Comparison of ENCODE assay signal across 32 cellular contexts in the genomic region with DNA sequence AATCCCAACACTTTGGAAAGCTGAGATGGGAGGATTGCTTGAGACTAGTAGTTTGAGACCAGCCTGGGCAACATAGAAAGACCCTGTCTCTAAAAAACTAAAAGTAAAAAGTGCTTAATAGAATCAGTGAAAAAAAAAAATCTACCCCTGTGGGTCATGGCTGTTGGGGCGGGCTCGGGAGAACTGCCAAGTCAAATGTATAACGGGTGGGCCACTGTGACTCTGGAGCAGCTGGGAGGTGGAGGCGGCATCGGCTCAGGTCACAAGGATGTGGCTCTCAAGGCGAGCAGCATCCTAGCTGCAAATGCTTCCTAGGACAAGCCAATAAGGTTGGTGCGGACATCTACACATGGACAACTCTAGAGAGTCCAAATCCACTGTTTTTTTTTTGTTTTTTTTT.
"Had no signal": no experiment of that assay in that cellular context is flagged by ENCODE, and none has a peak within 500 bp of the region (broad histone marks: within the 10 kb centered on the region; RNA-seq: fewer than 3 reads in every experiment).

No MANE protein-coding gene starts in this region.

- H3K27ac ChIP-seq: adrenal gland, body of pancreas, brain microvascular endothelial cell, breast epithelium, VCaP had no signal

- H3K9me3 Mint-ChIP-seq: activated B cell treated with CpG ODN at 0.5 μM for 24 hours; activated CD4-positive, alpha-beta memory T cell treated with anti-CD3 and anti-CD28 coated beads for 36 hours; activated CD4-positive, alpha-beta T cell treated with anti-CD3 and anti-CD28 coated beads, Interleukin-2, amount 10 ng/mL, durations not matched to agents 24 days and 14 days; activated CD8-positive, alpha-beta T cell treated with anti-CD3 and anti-CD28 coated beads for 36 hours; activated naive CD4-positive, alpha-beta T cell treated with anti-CD3 and anti-CD28 coated beads for 36 hours; activated naive CD4-positive, alpha-beta T cell treated with anti-CD3 and anti-CD28 coated beads, Interleukin-2, amount 50 U/mL, for 24 hours; activated naive CD8-positive, alpha-beta T cell treated with anti-CD3 and anti-CD28 coated beads for 36 hours; activated T-cell treated with anti-CD3 and anti-CD28 coated beads, Interleukin-2, amount 50 U/mL, for 4 hours; activated T-cell treated with anti-CD3 and anti-CD28 coated beads, Interleukin-2, amount 50 U/mL, for 72 hours; activated T-helper 1 cell treated with anti-CD3 and anti-CD28 coated beads, Interleukin-12 subunit alpha, Interleukin-12 subunit beta, Interleukin-2, Interleukin-4 antibody, amounts not matched to agents 30 ng/mL and 10 ng/mL and 1 ng/mL, durations not matched to agents 14 hours and 24 hours and 36 hours; activated T-helper 17 cell treated with anti-CD3 and anti-CD28 coated beads, Interleukin-2, amount 50 U/mL, for 72 hours; T-helper 1 cell treated with Interleukin-12 subunit alpha and Interleukin-12 subunit beta and Interleukin-4 antibody, amounts not matched to agents 30 μg/mL and 1 μg/mL, for 36 hours; T-helper 2 cell treated with Interferon-gamma antibody and Interleukin-4, amounts not matched to agents 5 μg/mL and 100 μg/mL, for 36 hours had no signal

- H3K4me1 ChIP-seq: body of pancreas, breast epithelium had no signal

- H3K27me3 ChIP-seq: adrenal gland, body of pancreas, brain microvascular endothelial cell, breast epithelium had no signal

- H3K27ac Mint-ChIP-seq: activated B cell treated with CpG ODN at 0.5 μM for 24 hours; activated CD4-positive, alpha-beta memory T cell treated with anti-CD3 and anti-CD28 coated beads for 36 hours; activated CD4-positive, alpha-beta T cell treated with anti-CD3 and anti-CD28 coated beads, Interleukin-2, amount 10 ng/mL, durations not matched to agents 24 days and 14 days; activated CD8-positive, alpha-beta T cell treated with anti-CD3 and anti-CD28 coated beads for 36 hours; activated naive CD4-positive, alpha-beta T cell treated with anti-CD3 and anti-CD28 coated beads for 36 hours; activated naive CD4-positive, alpha-beta T cell treated with anti-CD3 and anti-CD28 coated beads, Interleukin-2, amount 50 U/mL, for 24 hours; activated naive CD8-positive, alpha-beta T cell treated with anti-CD3 and anti-CD28 coated beads for 36 hours; activated T-cell treated with anti-CD3 and anti-CD28 coated beads, Interleukin-2, amount 50 U/mL, for 72 hours; activated T-helper 1 cell treated with anti-CD3 and anti-CD28 coated beads, Interleukin-12 subunit alpha, Interleukin-12 subunit beta, Interleukin-2, Interleukin-4 antibody, amounts not matched to agents 30 ng/mL and 10 ng/mL and 1 ng/mL, durations not matched to agents 14 hours and 24 hours and 36 hours; activated T-helper 17 cell treated with anti-CD3 and anti-CD28 coated beads, Interleukin-2, amount 50 U/mL, for 72 hours; T-helper 1 cell treated with Interleukin-12 subunit alpha and Interleukin-12 subunit beta and Interleukin-4 antibody, amounts not matched to agents 30 μg/mL and 1 μg/mL, for 36 hours; T-helper 2 cell treated with Interferon-gamma antibody and Interleukin-4, amounts not matched to agents 5 μg/mL and 100 μg/mL, for 36 hours had no signal

- H3K9me3 ChIP-seq: adrenal gland, body of pancreas, breast epithelium had no signal

- ATAC-seq: activated CD8-positive, alpha-beta T cell treated with anti-CD3 and anti-CD28 coated beads for 36 hours; activated T-cell treated with anti-CD3 and anti-CD28 coated beads, Interleukin-2, amount 50 U/mL, for 4 hours; activated T-cell treated with anti-CD3 and anti-CD28 coated beads, Interleukin-2, amount 50 U/mL, for 72 hours; activated T-helper 17 cell treated with anti-CD3 and anti-CD28 coated beads, Interleukin-2, amount 50 U/mL, for 72 hours; body of pancreas had no signal

- H3K4me3 Mint-ChIP-seq: activated B cell treated with CpG ODN at 0.5 μM for 24 hours; activated CD4-positive, alpha-beta memory T cell treated with anti-CD3 and anti-CD28 coated beads for 36 hours; activated CD4-positive, alpha-beta T cell treated with anti-CD3 and anti-CD28 coated beads, Interleukin-2, amount 10 ng/mL, durations not matched to agents 24 days and 14 days; activated CD8-positive, alpha-beta T cell treated with anti-CD3 and anti-CD28 coated beads for 36 hours; activated naive CD4-positive, alpha-beta T cell treated with anti-CD3 and anti-CD28 coated beads for 36 hours; activated naive CD4-positive, alpha-beta T cell treated with anti-CD3 and anti-CD28 coated beads, Interleukin-2, amount 50 U/mL, for 24 hours; activated naive CD8-positive, alpha-beta T cell treated with anti-CD3 and anti-CD28 coated beads for 36 hours; activated T-cell treated with anti-CD3 and anti-CD28 coated beads, Interleukin-2, amount 50 U/mL, for 4 hours; activated T-cell treated with anti-CD3 and anti-CD28 coated beads, Interleukin-2, amount 50 U/mL, for 72 hours; activated T-helper 1 cell treated with anti-CD3 and anti-CD28 coated beads, Interleukin-12 subunit alpha, Interleukin-12 subunit beta, Interleukin-2, Interleukin-4 antibody, amounts not matched to agents 30 ng/mL and 10 ng/mL and 1 ng/mL, durations not matched to agents 14 hours and 24 hours and 36 hours; activated T-helper 17 cell treated with anti-CD3 and anti-CD28 coated beads, Interleukin-2, amount 50 U/mL, for 72 hours; T-helper 1 cell treated with Interleukin-12 subunit alpha and Interleukin-12 subunit beta and Interleukin-4 antibody, amounts not matched to agents 30 μg/mL and 1 μg/mL, for 36 hours; T-helper 2 cell treated with Interferon-gamma antibody and Interleukin-4, amounts not matched to agents 5 μg/mL and 100 μg/mL, for 36 hours had no signal

- H3K27me3 Mint-ChIP-seq: activated B cell treated with CpG ODN at 0.5 μM for 24 hours; activated CD4-positive, alpha-beta memory T cell treated with anti-CD3 and anti-CD28 coated beads for 36 hours; activated CD4-positive, alpha-beta T cell treated with anti-CD3 and anti-CD28 coated beads, Interleukin-2, amount 10 ng/mL, durations not matched to agents 24 days and 14 days; activated CD8-positive, alpha-beta T cell treated with anti-CD3 and anti-CD28 coated beads for 36 hours; activated naive CD4-positive, alpha-beta T cell treated with anti-CD3 and anti-CD28 coated beads, Interleukin-2, amount 50 U/mL, for 24 hours; activated naive CD8-positive, alpha-beta T cell treated with anti-CD3 and anti-CD28 coated beads for 36 hours; activated T-helper 17 cell treated with anti-CD3 and anti-CD28 coated beads, Interleukin-2, amount 50 U/mL, for 72 hours had no signal

- DNase-seq: activated B cell treated with CpG ODN at 0.5 μM for 24 hours; activated CD4-positive, alpha-beta memory T cell treated with anti-CD3 and anti-CD28 coated beads for 36 hours; activated CD4-positive, alpha-beta T cell treated with anti-CD3 and anti-CD28 coated beads for 4 hours; activated CD4-positive, alpha-beta T cell treated with anti-CD3 and anti-CD28 coated beads, Interleukin-2, amount 10 ng/mL, durations not matched to agents 24 days and 14 days; activated CD4-positive, alpha-beta T cell treated with anti-CD3 and anti-CD28 coated beads, Interleukin-2, amount 50 U/mL, for 1 hour; activated CD4-positive, alpha-beta T cell treated with anti-CD3 and anti-CD28 coated beads, Interleukin-2, amount 50 U/mL, for 4 hours; activated CD4-positive, CD25-positive, alpha-beta regulatory T cell treated with anti-CD3 and anti-CD28 coated beads, Interleukin-2, amount 50 U/mL, for 72 hours; activated CD8-positive, alpha-beta memory T cell treated with anti-CD3 and anti-CD28 coated beads, Interleukin-2, amount 50 U/mL, for 4 hours; activated CD8-positive, alpha-beta T cell treated with anti-CD3 and anti-CD28 coated beads for 36 hours; activated gamma-delta T cell treated with Interleukin-2 at 50 U/mL for 16 hours; activated naive CD4-positive, alpha-beta T cell; activated naive CD4-positive, alpha-beta T cell treated with anti-CD3 and anti-CD28 coated beads for 36 hours; activated naive CD8-positive, alpha-beta T cell treated with anti-CD3 and anti-CD28 coated beads for 36 hours; activated T-cell treated with anti-CD3 and anti-CD28 coated beads for 4 hours; activated T-cell treated with anti-CD3 and anti-CD28 coated beads, Interleukin-2, amount 50 U/mL, for 1 hour; activated T-cell treated with anti-CD3 and anti-CD28 coated beads, Interleukin-2, amount 50 U/mL, for 4 hours; activated T-cell treated with anti-CD3 and anti-CD28 coated beads, Interleukin-2, amount 50 U/mL, for 72 hours; adrenal gland; amniotic stem cell; body of pancreas; brain microvascular endothelial cell; central memory CD4-positive, alpha-beta T cell; T-helper 1 cell; T-helper 2 cell; T-helper 9 cell had no signal

- H3K4me3 ChIP-seq: adrenal gland, body of pancreas, breast epithelium had no signal

- H3K4me1 Mint-ChIP-seq: activated B cell treated with CpG ODN at 0.5 μM for 24 hours; activated CD4-positive, alpha-beta T cell treated with anti-CD3 and anti-CD28 coated beads, Interleukin-2, amount 10 ng/mL, durations not matched to agents 24 days and 14 days; activated naive CD4-positive, alpha-beta T cell treated with anti-CD3 and anti-CD28 coated beads, Interleukin-2, amount 50 U/mL, for 24 hours; activated T-helper 17 cell treated with anti-CD3 and anti-CD28 coated beads, Interleukin-2, amount 50 U/mL, for 72 hours had no signal
